Comparison of ENCODE assay signal across 9 cellular contexts in the genomic region with DNA sequence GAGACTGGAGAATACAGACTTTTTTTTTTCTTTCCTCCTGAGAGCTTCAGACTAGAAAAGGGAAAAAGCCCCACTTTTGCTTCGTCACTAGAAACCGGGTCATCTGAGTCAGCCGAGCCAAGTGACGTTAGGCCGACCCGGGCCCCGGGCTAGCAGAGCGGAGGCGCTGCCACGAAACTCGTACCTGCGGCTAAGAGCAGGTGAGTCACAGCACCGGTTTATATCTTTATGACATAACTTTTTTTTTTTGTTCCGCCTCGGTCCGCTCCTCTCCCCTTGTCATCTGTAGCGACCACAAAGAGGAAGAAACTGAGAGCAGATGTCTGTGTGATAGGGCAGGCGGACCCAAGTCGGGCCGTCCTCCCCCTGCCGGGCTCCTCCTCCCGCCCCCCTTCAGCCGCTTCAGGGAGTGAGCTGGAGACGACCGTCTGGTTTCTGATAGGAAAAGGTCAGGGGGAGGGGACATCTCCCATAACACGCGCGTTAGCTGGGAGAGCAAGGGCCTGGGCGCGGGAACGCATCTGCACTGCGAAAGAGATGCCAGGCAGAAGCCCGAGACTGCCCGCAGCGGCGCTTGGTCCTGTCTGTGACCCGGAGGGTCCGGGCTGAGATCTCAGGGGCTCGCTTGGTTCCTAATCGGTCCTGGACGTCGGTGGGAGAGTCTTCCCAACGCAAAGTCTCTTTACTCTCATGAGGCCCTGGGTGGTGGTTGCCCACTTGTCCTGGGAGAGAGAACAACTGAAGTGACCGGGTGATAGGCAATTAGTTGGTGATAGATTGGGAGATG. TPM values are rescaled to one million over a fixed set of nuclear protein-coding genes. Genes with fewer than 3 reads are reported as not detected.
A peak's percentile ranks its signal among the peaks of the same experiment; 100 is the strongest.
DNase-seq lines count a peak whose midpoint lies in the region; ATAC-seq and TF ChIP-seq lines count a peak whose summit lies in the region.
"Had no signal": no experiment of that assay in that cellular context is flagged by ENCODE, and none has a peak within 500 bp of the region (broad histone marks: within the 10 kb centered on the region; RNA-seq: fewer than 3 reads in every experiment).

No MANE protein-coding gene starts in this region.

- H3K9ac ChIP-seq in colonic mucosa (ENCODE audit: low read depth in 2 of 2, low read length in 2 of 2): peak overlapping the region; percentile 83 to 89

- H3K4me3 ChIP-seq in HEK293 (ENCODE audit: low read depth, low read length): peak overlapping the region; percentile 75
- H3K4me3 ChIP-seq in colonic mucosa: peak overlapping the region; percentile 54
- H3K4me3 ChIP-seq in suprapubic skin: peak overlapping the region; percentile 52

- H3K27me3 Mint-ChIP-seq in naive thymus-derived CD8-positive, alpha-beta T cell: peaks cover 46 to 88% (median 62%) of the 10 kb centered on the region in 5 donors

- H3K27ac ChIP-seq in HEK293 (ENCODE audit: extremely low read depth, low read depth, low read length) (peak overlapping the region; percentile 99), colonic mucosa (peak overlapping the region; percentile 89), suprapubic skin (no peak overlapping the region)

- 4% methylated on average over 42 of the region's 44 CpGs for WGBS in suprapubic skin

- TF ChIP-seq EP300 in suprapubic skin (IDR thresholded peaks at IDR 0.05): no peak

- peaks cover 3% of the 10 kb centered on the region; the same call in 1 of the 2 replicates for H3K4me1 ChIP-seq in HEK293 (ENCODE audit: control insufficient read depth, insufficient read depth, low read length)
- H3K4me1 ChIP-seq in colonic mucosa: peaks cover 3% of the 10 kb centered on the region
- peaks cover 59% of the 10 kb centered on the region for H3K4me1 ChIP-seq in suprapubic skin

- in situ Hi-C loops in GM13976 (cut with MboI; ENCODE audit: low sequenced_read_pairs, unreplicated experiment): no loop called here

- H3K9me3 Mint-ChIP-seq in naive thymus-derived CD8-positive, alpha-beta T cell: peaks cover 0 to 55% (median 8%) of the 10 kb centered on the region in 9 donors

- H3K4me3 Mint-ChIP-seq in naive thymus-derived CD8-positive, alpha-beta T cell: peak overlapping the region; percentile 57 to 83 (median 74)

- H3K4me1 Mint-ChIP-seq in naive thymus-derived CD8-positive, alpha-beta T cell: peaks cover 15 to 49% (median 34%) of the 10 kb centered on the region in 4 donors

- POLR2A ChIA-PET in HEK293 (lab: Yijun Ruan, JAX): interaction anchor here (0.7 to 2.0 kb wide), 5 partner anchors 10 to 1208 kb away, joined by 3 to 6 read pairs (median 3); no protein-coding TSS in a partner anchor
- POLR2A ChIA-PET in naive thymus-derived CD8-positive, alpha-beta T cell (lab: Charles Lee): no interaction called here

- TF ChIP-seq CTCF in HEK293 (tag by site-specific recombination; IDR thresholded peaks at IDR 0.05) (no peak), colonic mucosa (IDR thresholded peaks at IDR 0.05) (no peak), suprapubic skin (IDR thresholded peaks at IDR 0.05) (no peak), GM13976 (IDR thresholded peaks at IDR 0.05; ENCODE audit: borderline replicate concordance, control extremely low read depth, extremely low read depth, insufficient read depth, missing control alignments) (no peak)

- TF ChIP-seq POLR2A in suprapubic skin (IDR thresholded peaks at IDR 0.05): no peak

- ATAC-seq in naive thymus-derived CD8-positive, alpha-beta T cell: peak; percentile 60 to 76

- peaks cover 0 to 15% of the 10 kb centered on the region in 2 experiments; a peak in 1 of 3 replicates for H3K36me3 ChIP-seq in HEK293 (ENCODE audit: control insufficient read depth in 2 of 2, insufficient read depth in 1 of 2, low read length in 2 of 2)
- H3K36me3 ChIP-seq in colonic mucosa: no peaks in the 10 kb centered on the region
- no peaks in the 10 kb centered on the region for H3K36me3 ChIP-seq in suprapubic skin

- peaks cover 42% of the 10 kb centered on the region for H3K27me3 ChIP-seq in colonic mucosa
- H3K27me3 ChIP-seq in suprapubic skin: peaks cover 96% of the 10 kb centered on the region

- CTCF ChIA-PET in HEK293 (lab: Yijun Ruan, JAX): interaction anchor here (0.7 to 2.8 kb wide), 3 partner anchors 191 to 350 kb away, joined by 3 to 15 read pairs (median 6); no protein-coding TSS in a partner anchor

- DNase-seq in CMK (ENCODE audit: low read depth): peak; percentile 65
- DNase-seq in NCI-H1694 treated with DMSO at 0.1 percent for 48 hours (lab: John Stamatoyannopoulos, UW): peak; percentile 88
- peak in 3 of 5 experiments; percentile 21 to 70 (median 39) for DNase-seq in T-helper 2 cell
- DNase-seq in colonic mucosa: peak; percentile 94
- DNase-seq in naive thymus-derived CD8-positive, alpha-beta T cell: peak in 6 of 10 donors; percentile 16 to 33 (median 23)
- no peak for DNase-seq in suprapubic skin (ENCODE audit: low spot score in 2 of 2)
- no peak for DNase-seq in GM13976 (ENCODE audit: low spot score)

- intact Hi-C loops in colonic mucosa (cut with DNase I): no loop called here

- H3K36me3 Mint-ChIP-seq in naive thymus-derived CD8-positive, alpha-beta T cell: peaks cover 10 to 26% (median 22%) of the 10 kb centered on the region in 3 donors

- H3K27ac Mint-ChIP-seq in naive thymus-derived CD8-positive, alpha-beta T cell: peak overlapping the region in 3 of 10 donors; percentile 18 to 48 (median 22)

- H3K9me3 ChIP-seq in HEK293 (ENCODE audit: control insufficient read depth, insufficient read depth, low read depth, low read length): no peaks in the 10 kb centered on the region
- no peaks in the 10 kb centered on the region for H3K9me3 ChIP-seq in colonic mucosa
- no peaks in the 10 kb centered on the region for H3K9me3 ChIP-seq in suprapubic skin

TF ChIP-seq in HEK293, 187 proteins besides CTCF, POLR2A, EP300 and RAD21 (continues in another document):
- TF ChIP-seq, protein P1, sequence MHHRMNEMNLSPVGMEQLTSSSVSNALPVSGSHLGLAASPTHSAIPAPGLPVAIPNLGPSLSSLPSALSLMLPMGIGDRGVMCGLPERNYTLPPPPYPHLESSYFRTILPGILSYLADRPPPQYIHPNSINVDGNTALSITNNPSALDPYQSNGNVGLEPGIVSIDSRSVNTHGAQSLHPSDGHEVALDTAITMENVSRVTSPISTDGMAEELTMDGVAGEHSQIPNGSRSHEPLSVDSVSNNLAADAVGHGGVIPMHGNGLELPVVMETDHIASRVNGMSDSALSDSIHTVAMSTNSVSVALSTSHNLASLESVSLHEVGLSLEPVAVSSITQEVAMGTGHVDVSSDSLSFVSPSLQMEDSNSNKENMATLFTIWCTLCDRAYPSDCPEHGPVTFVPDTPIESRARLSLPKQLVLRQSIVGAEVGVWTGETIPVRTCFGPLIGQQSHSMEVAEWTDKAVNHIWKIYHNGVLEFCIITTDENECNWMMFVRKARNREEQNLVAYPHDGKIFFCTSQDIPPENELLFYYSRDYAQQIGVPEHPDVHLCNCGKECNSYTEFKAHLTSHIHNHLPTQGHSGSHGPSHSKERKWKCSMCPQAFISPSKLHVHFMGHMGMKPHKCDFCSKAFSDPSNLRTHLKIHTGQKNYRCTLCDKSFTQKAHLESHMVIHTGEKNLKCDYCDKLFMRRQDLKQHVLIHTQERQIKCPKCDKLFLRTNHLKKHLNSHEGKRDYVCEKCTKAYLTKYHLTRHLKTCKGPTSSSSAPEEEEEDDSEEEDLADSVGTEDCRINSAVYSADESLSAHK (tag by site-specific recombination; IDR thresholded peaks at IDR 0.05): no peak
- peak; percentile 66; the same call in 1 of the 2 replicates for TF ChIP-seq ZBTB21 (tag by site-specific recombination; IDR thresholded peaks at IDR 0.05)
- TF ChIP-seq ZNF600 (tag by site-specific recombination; IDR thresholded peaks at IDR 0.05): no peak
- no peak for TF ChIP-seq ZSCAN23 (tag by site-specific recombination; IDR thresholded peaks at IDR 0.05)
- TF ChIP-seq GLIS2 (tag by site-specific recombination; IDR thresholded peaks at IDR 0.05): peak; percentile 61
- TF ChIP-seq ZNF629 (tag by site-specific recombination; IDR thresholded peaks at IDR 0.05): peak; percentile 66
- TF ChIP-seq ZNF10 (tag by site-specific recombination; IDR thresholded peaks at IDR 0.05): 0 out of 2 replicates have a peak, but pooled peaks have one; percentile 12
- TF ChIP-seq, protein P2, sequence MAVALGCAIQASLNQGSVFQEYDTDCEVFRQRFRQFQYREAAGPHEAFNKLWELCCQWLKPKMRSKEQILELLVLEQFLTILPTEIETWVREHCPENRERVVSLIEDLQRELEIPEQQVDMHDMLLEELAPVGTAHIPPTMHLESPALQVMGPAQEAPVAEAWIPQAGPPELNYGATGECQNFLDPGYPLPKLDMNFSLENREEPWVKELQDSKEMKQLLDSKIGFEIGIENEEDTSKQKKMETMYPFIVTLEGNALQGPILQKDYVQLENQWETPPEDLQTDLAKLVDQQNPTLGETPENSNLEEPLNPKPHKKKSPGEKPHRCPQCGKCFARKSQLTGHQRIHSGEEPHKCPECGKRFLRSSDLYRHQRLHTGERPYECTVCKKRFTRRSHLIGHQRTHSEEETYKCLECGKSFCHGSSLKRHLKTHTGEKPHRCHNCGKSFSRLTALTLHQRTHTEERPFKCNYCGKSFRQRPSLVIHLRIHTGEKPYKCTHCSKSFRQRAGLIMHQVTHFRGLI (tag by site-specific recombination; IDR thresholded peaks at IDR 0.05): peak; percentile 17; the same call in 1 of the 2 replicates
- TF ChIP-seq, protein P3, sequence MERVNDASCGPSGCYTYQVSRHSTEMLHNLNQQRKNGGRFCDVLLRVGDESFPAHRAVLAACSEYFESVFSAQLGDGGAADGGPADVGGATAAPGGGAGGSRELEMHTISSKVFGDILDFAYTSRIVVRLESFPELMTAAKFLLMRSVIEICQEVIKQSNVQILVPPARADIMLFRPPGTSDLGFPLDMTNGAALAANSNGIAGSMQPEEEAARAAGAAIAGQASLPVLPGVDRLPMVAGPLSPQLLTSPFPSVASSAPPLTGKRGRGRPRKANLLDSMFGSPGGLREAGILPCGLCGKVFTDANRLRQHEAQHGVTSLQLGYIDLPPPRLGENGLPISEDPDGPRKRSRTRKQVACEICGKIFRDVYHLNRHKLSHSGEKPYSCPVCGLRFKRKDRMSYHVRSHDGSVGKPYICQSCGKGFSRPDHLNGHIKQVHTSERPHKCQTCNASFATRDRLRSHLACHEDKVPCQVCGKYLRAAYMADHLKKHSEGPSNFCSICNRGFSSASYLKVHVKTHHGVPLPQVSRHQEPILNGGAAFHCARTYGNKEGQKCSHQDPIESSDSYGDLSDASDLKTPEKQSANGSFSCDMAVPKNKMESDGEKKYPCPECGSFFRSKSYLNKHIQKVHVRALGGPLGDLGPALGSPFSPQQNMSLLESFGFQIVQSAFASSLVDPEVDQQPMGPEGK (tag by site-specific recombination; IDR thresholded peaks at IDR 0.05): peak; percentile 39; the same call in 1 of the 2 replicates

RNA-seq across cellular contexts. Expression of a gene that starts 0.6 kb away (rescaled TPM):
- 1 to 10 TPM; 4.5 to 4.7 TPM for total RNA-seq in colonic mucosa
- total RNA-seq in naive thymus-derived CD8-positive, alpha-beta T cell: not detected
- not detected for polyA plus RNA-seq in naive thymus-derived CD8-positive, alpha-beta T cell
- 1 to 10 TPM in 2 of 4 donors, under 1 TPM in 2; 0.18 to 9.5 (median 1.1) TPM for total RNA-seq in suprapubic skin
- total RNA-seq: mononuclear cell had no signal

RNA-seq across cellular contexts. Expression of a gene that starts 1.0 kb away (rescaled TPM):
- total RNA-seq in colonic mucosa (10 to 100 TPM; 70.5 to 87.7 TPM), suprapubic skin (10 to 100 TPM in 2 of 4 donors, 1 to 10 TPM in 2; 4.8 to 14.4 (median 8.3) TPM)
- total RNA-seq in naive thymus-derived CD8-positive, alpha-beta T cell: not detected
- polyA plus RNA-seq in naive thymus-derived CD8-positive, alpha-beta T cell: not detected

Comparison
In these comparisons a context has a peak if more than half of its experiments do, and no peak if none do; other contexts are left out.
1. DNase-seq: peak in CMK (single experiment), NCI-H1694 treated with DMSO at 0.1 percent for 48 hours (single experiment), T-helper 2 cell (3 of 5), colonic mucosa (single experiment) and naive thymus-derived CD8-positive, alpha-beta T cell (6 of 10); none in suprapubic skin (0 of 2) and GM13976 (single experiment).
2. RNA of a gene that starts 1.0 kb away (total RNA-seq): 70.5 to 87.7 TPM in colonic mucosa and 4.8 to 14.4 TPM in suprapubic skin; not detected in naive thymus-derived CD8-positive, alpha-beta T cell; every median in the first group is over 4 times any median in the second.
3. Peak in every context shown above with its lines, with median percentiles within 50 percentile points of each other: H3K4me3 ChIP-seq.